19 cellular contexts compared by ENCODE assay signal in genomic region chr6:133394630-133395029, GRCh38.
"Had no signal": no experiment of that assay in that cellular context is flagged by ENCODE, and none has a peak within 500 bp of the region (broad histone marks: within the 10 kb centered on the region; RNA-seq: fewer than 3 reads in every experiment).

No MANE protein-coding gene starts in this region.

- H3K36me3 Mint-ChIP-seq: immature natural killer cell, natural killer cell, neural progenitor cell had no signal

- H3K4me3 Mint-ChIP-seq: endodermal cell, immature natural killer cell, natural killer cell, neural progenitor cell had no signal

- H3K27ac ChIP-seq: coronary artery, neural progenitor cell, ovary, stomach, thoracic aorta, transverse colon had no signal

- ATAC-seq: natural killer cell, sciatic nerve had no signal

- H3K4me1 ChIP-seq: stomach, transverse colon had no signal

- DNase-seq: central memory CD4-positive, alpha-beta T cell; effector CD4-positive, alpha-beta T cell; endodermal cell; foreskin melanocyte; immature natural killer cell; mammary epithelial cell; natural killer cell; nucleus accumbens; ovary; small intestine; stimulated activated CD4-positive, alpha-beta T cell treated with anti-CD3 and anti-CD28 coated beads, Interleukin-12 subunit alpha, Interleukin-12 subunit beta, amount 100 ng/mL, for 4 hours; stimulated activated naive CD4-positive, alpha-beta T cell; stomach; substantia nigra; transverse colon had no signal

- H3K27me3 ChIP-seq: neural progenitor cell, ovary, stomach, transverse colon had no signal

- H3K9me3 Mint-ChIP-seq: endodermal cell, neural progenitor cell had no signal

- H3K36me3 ChIP-seq: neural progenitor cell, ovary, stomach, thoracic aorta, transverse colon had no signal

- H3K9me3 ChIP-seq: ovary, stomach, thoracic aorta, transverse colon had no signal

- H3K4me3 ChIP-seq: coronary artery, neural progenitor cell, ovary, stomach, thoracic aorta, transverse colon had no signal

- H3K27ac Mint-ChIP-seq: endodermal cell, immature natural killer cell, natural killer cell, neural progenitor cell had no signal

- H3K4me1 Mint-ChIP-seq: immature natural killer cell, natural killer cell had no signal
